Comparison of ENCODE assay signal across 8 cellular contexts in genomic region chr17:9576521-9577401, GRCh38. TPM values are rescaled to one million over a fixed set of nuclear protein-coding genes. Genes with fewer than 3 reads are reported as not detected.
DNase-seq lines count a peak whose midpoint lies in the region; ATAC-seq and TF ChIP-seq lines count a peak whose summit lies in the region.

TSS of gene CFAP52 (plus strand) at chr17:9576642. CDS start at chr17:9576696, 54 bp downstream.

- peak; percentile 50 for ATAC-seq in GM18502 (IDR thresholded peaks at IDR 0.05; ENCODE audit: poor library complexity, unreplicated experiment)
- ATAC-seq in T-helper 17 cell, result peak; percentile 75
- ATAC-seq in left ventricle myocardium superior, result peak; percentile 91
- ATAC-seq in upper lobe of left lung (ENCODE audit: low FRiP score in 2 of 2), result peak; percentile 84 to 95

- H3K36me3 Mint-ChIP-seq in T-helper 17 cell (ENCODE audit: low read depth), result no peaks in the 10 kb centered on the region
- H3K36me3 Mint-ChIP-seq in progenitor cell of endocrine pancreas (ENCODE audit: insufficient read depth), result no peaks in the 10 kb centered on the region

- no peak for TF ChIP-seq EP300 in upper lobe of left lung (IDR thresholded peaks at IDR 0.05)

- H3K27ac Mint-ChIP-seq in T-helper 17 cell, result peak within 1 kb of the TSS; percentile 93
- peak within 1 kb of the TSS; percentile 97 for H3K27ac Mint-ChIP-seq in progenitor cell of endocrine pancreas

- H3K4me1 ChIP-seq in upper lobe of left lung, result peaks cover 19 to 32% (median 24%) of the 10 kb centered on the region in 4 donors

- DNase-seq in A172 (ENCODE audit: low spot score), result peak; percentile 65
- peak; percentile 48 for DNase-seq in LoVo (ENCODE audit: low spot score)
- peak; percentile 55 to 61 (median 61) for DNase-seq in T-helper 17 cell
- peak in 54 of 56 donors; percentile 4 to 87 (median 58) for DNase-seq in amygdala (lab: John Stamatoyannopoulos, UW)
- peak; percentile 80 for DNase-seq in left ventricle myocardium superior
- DNase-seq in progenitor cell of endocrine pancreas (ENCODE audit: low spot score, unreplicated experiment), result peak; percentile 60
- DNase-seq in upper lobe of left lung, result peak; percentile 72 to 86

- H3K27me3 Mint-ChIP-seq in T-helper 17 cell (no peaks in the 10 kb centered on the region), progenitor cell of endocrine pancreas (no peaks in the 10 kb centered on the region)

- H3K9me3 ChIP-seq in T-helper 17 cell (ENCODE audit: control insufficient read depth, low read length, poor library complexity, severe bottlenecking) (no peaks in the 10 kb centered on the region), upper lobe of left lung (no peaks in the 10 kb centered on the region)

- WGBS in upper lobe of left lung, 2 donors, result 18 to 20% methylated on average over 31 to 37 of the region's 40 CpGs

- no peaks in the 10 kb centered on the region for H3K27me3 ChIP-seq in upper lobe of left lung

- H3K4me3 ChIP-seq in upper lobe of left lung, result peak within 1 kb of the TSS; percentile 78 to 83 (median 79)

- no peaks in the 10 kb centered on the region for H3K36me3 ChIP-seq in upper lobe of left lung

- H3K9me3 Mint-ChIP-seq in progenitor cell of endocrine pancreas (ENCODE audit: low read depth), result no peaks in the 10 kb centered on the region

- peaks cover 27% of the 10 kb centered on the region for H3K4me1 Mint-ChIP-seq in T-helper 17 cell
- peaks cover 6% of the 10 kb centered on the region for H3K4me1 Mint-ChIP-seq in progenitor cell of endocrine pancreas (ENCODE audit: low read depth)

- TF ChIP-seq CTCF in progenitor cell of endocrine pancreas (IDR thresholded peaks at IDR 0.05; ENCODE audit: unreplicated experiment) (peak; percentile 79), upper lobe of left lung (IDR thresholded peaks at IDR 0.05) (peak; percentile 14 to 50 (median 41))

- TF ChIP-seq POLR2A in upper lobe of left lung (IDR thresholded peaks at IDR 0.05), result no peak

- intact Hi-C loops in left ventricle myocardium superior (cut with micrococcal nuclease), result no loop called here

- H3K4me3 Mint-ChIP-seq in T-helper 17 cell, result peak within 1 kb of the TSS; percentile 96
- H3K4me3 Mint-ChIP-seq in progenitor cell of endocrine pancreas (ENCODE audit: low read depth), result peak within 1 kb of the TSS; percentile 94

- peak within 1 kb of the TSS; percentile 28 to 67 (median 56) for H3K27ac ChIP-seq in upper lobe of left lung

RNA-seq across cellular contexts. Expression of gene CFAP52, which starts in this region (rescaled TPM):
- total RNA-seq in A172 (2014; rRNA removed; shearing (Covaris generic)), result 3.4 TPM in 1 of 2 replicates, not detected in the other
- total RNA-seq in T-helper 17 cell, result not detected
- not detected for total RNA-seq in left ventricle myocardium superior
- 0.19 TPM in 1 of 2 replicates, not detected in the other for total RNA-seq in progenitor cell of endocrine pancreas
- total RNA-seq in upper lobe of left lung, result 10 to 100 TPM in 3 of 6 donors, 1 to 10 TPM in 2, under 1 TPM in 1; 0.72 to 69.0 (median 12.5) TPM

Comparison
In these comparisons a context has a peak if more than half of its experiments do, and no peak if none do; other contexts are left out.
1. Peak in every context shown above with its lines: DNase-seq, ATAC-seq, H3K4me3 ChIP-seq and H3K27ac ChIP-seq.
2. Peak in DNase-seq and ATAC-seq in T-helper 17 cell; RNA of the gene not detected or under 1 TPM.
3. Peak in DNase-seq and ATAC-seq in left ventricle myocardium superior; RNA of the gene not detected or under 1 TPM.
4. Peak in DNase-seq in progenitor cell of endocrine pancreas; RNA of the gene not detected or under 1 TPM.